ENCODE assay signal across 29 cellular contexts in the genomic region with DNA sequence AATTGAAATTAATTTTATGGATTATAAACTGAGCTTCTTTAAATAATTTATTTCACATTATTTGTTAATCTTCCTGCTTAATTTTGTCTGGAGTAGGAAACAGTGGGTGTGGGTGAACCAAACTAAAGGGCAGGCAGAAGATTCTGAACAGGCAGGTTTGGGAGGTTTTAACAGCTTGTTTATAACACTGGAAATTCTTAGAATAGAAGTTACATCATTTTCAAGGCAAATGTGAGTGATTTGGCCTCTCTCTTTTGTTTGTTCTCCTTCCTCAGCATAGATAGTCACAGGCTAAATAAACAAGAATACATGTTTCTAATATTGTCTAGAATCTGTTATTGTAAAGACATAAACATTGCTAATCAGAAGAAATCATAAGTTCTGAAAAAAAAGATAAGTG.
"Had no signal": no experiment of that assay in that cellular context is flagged by ENCODE, and none has a peak within 500 bp of the region (broad histone marks: within the 10 kb centered on the region; RNA-seq: fewer than 3 reads in every experiment).

No MANE protein-coding gene starts in this region.

- H3K9me3 ChIP-seq: gastrocnemius medialis, left ventricle myocardium inferior, mucosa of descending colon, right lobe of liver, testis, transverse colon, uterus had no signal

- H3K4me1 Mint-ChIP-seq: activated CD4-positive, alpha-beta T cell treated with anti-CD3 and anti-CD28 coated beads, Interleukin-2, amount 10 ng/mL, durations not matched to agents 24 days and 14 days; activated naive CD8-positive, alpha-beta T cell treated with anti-CD3 and anti-CD28 coated beads for 36 hours; central memory CD8-positive, alpha-beta T cell had no signal

- H3K4me3 ChIP-seq: gastrocnemius medialis, left ventricle myocardium inferior, lung, mucosa of descending colon, right lobe of liver, testis, transverse colon, uterus had no signal

- H3K4me3 Mint-ChIP-seq: activated CD4-positive, alpha-beta memory T cell treated with anti-CD3 and anti-CD28 coated beads for 36 hours; activated CD4-positive, alpha-beta T cell treated with anti-CD3 and anti-CD28 coated beads, Interleukin-2, amount 10 ng/mL, durations not matched to agents 24 days and 14 days; activated naive CD4-positive, alpha-beta T cell treated with anti-CD3 and anti-CD28 coated beads for 36 hours; activated naive CD8-positive, alpha-beta T cell treated with anti-CD3 and anti-CD28 coated beads for 36 hours; activated T-helper 1 cell treated with anti-CD3 and anti-CD28 coated beads, Interleukin-12 subunit alpha, Interleukin-12 subunit beta, Interleukin-2, Interleukin-4 antibody, amounts not matched to agents 30 ng/mL and 10 ng/mL and 1 ng/mL, durations not matched to agents 14 hours and 24 hours and 36 hours; central memory CD8-positive, alpha-beta T cell; dendritic cell treated with granulocyte-macrophage colony-stimulating factor and Interleukin-4, amounts not matched to agents 40 ng/mL and 50 ng/mL, for 4 days; nephron had no signal

- H3K9me3 Mint-ChIP-seq: nephron had no signal

- H3K27me3 Mint-ChIP-seq: activated CD4-positive, alpha-beta memory T cell treated with anti-CD3 and anti-CD28 coated beads for 36 hours; activated CD4-positive, alpha-beta T cell treated with anti-CD3 and anti-CD28 coated beads, Interleukin-2, amount 10 ng/mL, durations not matched to agents 24 days and 14 days; activated naive CD8-positive, alpha-beta T cell treated with anti-CD3 and anti-CD28 coated beads for 36 hours; central memory CD8-positive, alpha-beta T cell; dendritic cell treated with granulocyte-macrophage colony-stimulating factor and Interleukin-4, amounts not matched to agents 40 ng/mL and 50 ng/mL, for 4 days; progenitor cell of endocrine pancreas had no signal

- H3K36me3 Mint-ChIP-seq: activated CD4-positive, alpha-beta memory T cell treated with anti-CD3 and anti-CD28 coated beads for 36 hours; activated naive CD8-positive, alpha-beta T cell treated with anti-CD3 and anti-CD28 coated beads for 36 hours had no signal

- FAIRE-seq: astrocyte had no signal

- ATAC-seq: gastrocnemius medialis; mucosa of descending colon; right lobe of liver; stimulated activated naive CD8-positive, alpha-beta T cell treated with anti-CD3 and anti-CD28 coated beads, Interleukin-15, Interleukin-2, amounts not matched to agents 100 U/mL and 50 U/mL, for 24 hours had no signal

- H3K27me3 ChIP-seq: gastrocnemius medialis, right lobe of liver, testis, transverse colon, uterus had no signal

- H3K36me3 ChIP-seq: gastrocnemius medialis, left ventricle myocardium inferior, right lobe of liver, transverse colon, uterus had no signal

- DNase-seq: activated CD4-positive, alpha-beta memory T cell treated with anti-CD3 and anti-CD28 coated beads for 36 hours; activated CD4-positive, alpha-beta T cell treated with anti-CD3 and anti-CD28 coated beads, Interleukin-2, amount 10 ng/mL, durations not matched to agents 24 days and 14 days; activated CD4-positive, CD25-positive, alpha-beta regulatory T cell treated with anti-CD3 and anti-CD28 coated beads, Interleukin-2, amount 50 U/mL, for 72 hours; activated CD8-positive, alpha-beta memory T cell treated with anti-CD3 and anti-CD28 coated beads, Interleukin-2, amount 50 U/mL, for 4 hours; activated effector memory CD4-positive, alpha-beta T cell treated with anti-CD3 and anti-CD28 coated beads, Interleukin-2, amount 50 U/mL, for 16 hours; activated naive CD4-positive, alpha-beta T cell treated with anti-CD3 and anti-CD28 coated beads for 36 hours; activated naive CD8-positive, alpha-beta T cell treated with anti-CD3 and anti-CD28 coated beads for 36 hours; activated T-cell treated with anti-CD3 and anti-CD28 coated beads, Interleukin-2, amount 50 U/mL, for 1 hour; amniotic stem cell; gastrocnemius medialis; glutamatergic neuron; islet precursor cell; left ventricle myocardium inferior; mucosa of descending colon; right lobe of liver; stimulated activated CD4-positive, alpha-beta T cell treated with anti-CD3 and anti-CD28 coated beads, Interleukin-12 subunit alpha, Interleukin-12 subunit beta, amount 100 ng/mL, for 4 hours; stimulated activated CD4-positive, alpha-beta T cell treated with anti-CD3 and anti-CD28 coated beads, Interleukin-4, amount 100 ng/mL, for 1 hour; stimulated activated naive CD8-positive, alpha-beta T cell treated with anti-CD3 and anti-CD28 coated beads, Interleukin-15, Interleukin-2, amounts not matched to agents 100 U/mL and 50 U/mL, for 24 hours; T-helper 2 cell; testis; transverse colon; uterus had no signal

- H3K27ac Mint-ChIP-seq: activated CD4-positive, alpha-beta memory T cell treated with anti-CD3 and anti-CD28 coated beads for 36 hours; activated CD4-positive, alpha-beta T cell treated with anti-CD3 and anti-CD28 coated beads, Interleukin-2, amount 10 ng/mL, durations not matched to agents 24 days and 14 days; activated naive CD4-positive, alpha-beta T cell treated with anti-CD3 and anti-CD28 coated beads for 36 hours; activated naive CD8-positive, alpha-beta T cell treated with anti-CD3 and anti-CD28 coated beads for 36 hours; activated T-helper 1 cell treated with anti-CD3 and anti-CD28 coated beads, Interleukin-12 subunit alpha, Interleukin-12 subunit beta, Interleukin-2, Interleukin-4 antibody, amounts not matched to agents 30 ng/mL and 10 ng/mL and 1 ng/mL, durations not matched to agents 14 hours and 24 hours and 36 hours; dendritic cell treated with granulocyte-macrophage colony-stimulating factor and Interleukin-4, amounts not matched to agents 40 ng/mL and 50 ng/mL, for 4 days; nephron; progenitor cell of endocrine pancreas had no signal

- H3K4me1 ChIP-seq: gastrocnemius medialis, left ventricle myocardium inferior, right lobe of liver, testis, transverse colon, uterus had no signal

- H3K27ac ChIP-seq: gastrocnemius medialis, left ventricle myocardium inferior, right lobe of liver, testis, transverse colon, uterus had no signal
